27 cellular contexts compared by ENCODE assay signal in the genomic region with DNA sequence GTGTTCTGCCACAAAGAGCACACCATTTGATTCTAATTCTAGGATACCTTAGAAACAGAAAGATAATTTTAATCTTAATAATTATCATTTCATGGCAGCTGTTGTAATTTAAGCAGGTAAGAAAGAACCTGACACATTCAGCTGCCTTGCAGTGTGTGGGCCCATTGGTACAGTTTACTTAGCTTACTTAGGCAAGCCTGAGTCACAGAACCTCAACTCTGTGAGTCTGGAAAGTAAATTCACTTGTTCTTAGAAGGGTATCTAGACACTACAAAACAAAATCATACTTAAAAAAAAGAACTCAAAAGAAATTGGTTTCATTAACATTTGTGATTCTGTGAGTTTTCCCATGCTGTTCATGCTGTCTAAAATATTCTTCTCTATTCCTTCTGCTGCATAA.
"Had no signal": no experiment of that assay in that cellular context is flagged by ENCODE, and none has a peak within 500 bp of the region (broad histone marks: within the 10 kb centered on the region; RNA-seq: fewer than 3 reads in every experiment).

No MANE protein-coding gene starts in this region.

- H3K27ac Mint-ChIP-seq: activated B cell treated with CpG ODN at 0.5 μM for 24 hours; activated CD4-positive, alpha-beta memory T cell treated with anti-CD3 and anti-CD28 coated beads, Interleukin-2, amount 10 ng/mL, durations not matched to agents 7 days and 5 days; activated CD8-positive, alpha-beta memory T cell treated with anti-CD3 and anti-CD28 coated beads, Interleukin-2, amount 10 ng/mL, durations not matched to agents 7 days and 5 days; activated naive CD4-positive, alpha-beta T cell treated with anti-CD3 and anti-CD28 coated beads, Interleukin-2, amount 10 ng/mL, durations not matched to agents 7 days and 5 days; activated naive CD8-positive, alpha-beta T cell; activated naive CD8-positive, alpha-beta T cell treated with anti-CD3 and anti-CD28 coated beads, Interleukin-2, amount 50 U/mL, for 24 hours had no signal

- H2AFZ ChIP-seq: PC-9 had no signal

- H3K9me3 Mint-ChIP-seq: activated B cell treated with CpG ODN at 0.5 μM for 24 hours; activated CD4-positive, alpha-beta memory T cell treated with anti-CD3 and anti-CD28 coated beads, Interleukin-2, amount 10 ng/mL, durations not matched to agents 7 days and 5 days; activated naive CD4-positive, alpha-beta T cell treated with anti-CD3 and anti-CD28 coated beads, Interleukin-2, amount 10 ng/mL, durations not matched to agents 7 days and 5 days; activated naive CD8-positive, alpha-beta T cell treated with anti-CD3 and anti-CD28 coated beads, Interleukin-2, amount 50 U/mL, for 24 hours had no signal

- H3K4me2 ChIP-seq: PC-9 had no signal

- H3K4me3 ChIP-seq: PC-9 had no signal

- H3K27me3 Mint-ChIP-seq: activated B cell treated with CpG ODN at 0.5 μM for 24 hours; activated CD4-positive, alpha-beta memory T cell treated with anti-CD3 and anti-CD28 coated beads, Interleukin-2, amount 10 ng/mL, durations not matched to agents 7 days and 5 days; activated CD8-positive, alpha-beta memory T cell treated with anti-CD3 and anti-CD28 coated beads, Interleukin-2, amount 10 ng/mL, durations not matched to agents 7 days and 5 days; activated naive CD4-positive, alpha-beta T cell treated with anti-CD3 and anti-CD28 coated beads, Interleukin-2, amount 10 ng/mL, durations not matched to agents 7 days and 5 days; activated naive CD8-positive, alpha-beta T cell; activated naive CD8-positive, alpha-beta T cell treated with anti-CD3 and anti-CD28 coated beads, Interleukin-2, amount 50 U/mL, for 24 hours; brain had no signal

- H3K4me3 Mint-ChIP-seq: activated B cell treated with CpG ODN at 0.5 μM for 24 hours; activated CD4-positive, alpha-beta memory T cell treated with anti-CD3 and anti-CD28 coated beads, Interleukin-2, amount 10 ng/mL, durations not matched to agents 7 days and 5 days; activated CD8-positive, alpha-beta memory T cell treated with anti-CD3 and anti-CD28 coated beads, Interleukin-2, amount 10 ng/mL, durations not matched to agents 7 days and 5 days; activated naive CD4-positive, alpha-beta T cell treated with anti-CD3 and anti-CD28 coated beads, Interleukin-2, amount 10 ng/mL, durations not matched to agents 7 days and 5 days; activated naive CD8-positive, alpha-beta T cell; activated naive CD8-positive, alpha-beta T cell treated with anti-CD3 and anti-CD28 coated beads, Interleukin-2, amount 50 U/mL, for 24 hours; brain had no signal

- H3K27ac ChIP-seq: PC-9, VCaP had no signal

- ATAC-seq: activated CD8-positive, alpha-beta memory T cell treated with anti-CD3 and anti-CD28 coated beads, Interleukin-2, amount 10 ng/mL, durations not matched to agents 7 days and 5 days; activated naive CD8-positive, alpha-beta T cell treated with anti-CD3 and anti-CD28 coated beads, Interleukin-2, amount 50 U/mL, for 24 hours had no signal

- H3K36me3 Mint-ChIP-seq: activated CD8-positive, alpha-beta memory T cell treated with anti-CD3 and anti-CD28 coated beads, Interleukin-2, amount 10 ng/mL, durations not matched to agents 7 days and 5 days; activated naive CD4-positive, alpha-beta T cell treated with anti-CD3 and anti-CD28 coated beads, Interleukin-2, amount 10 ng/mL, durations not matched to agents 7 days and 5 days; activated naive CD8-positive, alpha-beta T cell; brain had no signal

- H3K4me1 Mint-ChIP-seq: activated B cell treated with CpG ODN at 0.5 μM for 24 hours; activated CD4-positive, alpha-beta memory T cell treated with anti-CD3 and anti-CD28 coated beads, Interleukin-2, amount 10 ng/mL, durations not matched to agents 7 days and 5 days; activated CD8-positive, alpha-beta memory T cell treated with anti-CD3 and anti-CD28 coated beads, Interleukin-2, amount 10 ng/mL, durations not matched to agents 7 days and 5 days; activated naive CD4-positive, alpha-beta T cell treated with anti-CD3 and anti-CD28 coated beads, Interleukin-2, amount 10 ng/mL, durations not matched to agents 7 days and 5 days; activated naive CD8-positive, alpha-beta T cell treated with anti-CD3 and anti-CD28 coated beads, Interleukin-2, amount 50 U/mL, for 24 hours; brain had no signal

- DNase-seq: activated B cell treated with CpG ODN at 0.5 μM for 24 hours; activated CD4-positive, alpha-beta memory T cell treated with anti-CD3 and anti-CD28 coated beads, Interleukin-2, amount 10 ng/mL, durations not matched to agents 7 days and 5 days; activated CD4-positive, alpha-beta T cell treated with anti-CD3 and anti-CD28 coated beads for 48 hours; activated CD4-positive, CD25-positive, alpha-beta regulatory T cell treated with anti-CD3 and anti-CD28 coated beads, Interleukin-2, amount 50 U/mL, for 72 hours; activated CD8-positive, alpha-beta memory T cell treated with anti-CD3 and anti-CD28 coated beads for 24 hours; activated CD8-positive, alpha-beta memory T cell treated with anti-CD3 and anti-CD28 coated beads, Interleukin-2, amount 10 ng/mL, durations not matched to agents 7 days and 5 days; activated CD8-positive, alpha-beta memory T cell treated with anti-CD3 and anti-CD28 coated beads, Interleukin-2, amount 50 U/mL, for 48 hours; activated effector memory CD4-positive, alpha-beta T cell treated with Interleukin-2 at 50 U/mL for 16 hours; activated naive CD4-positive, alpha-beta T cell treated with anti-CD3 and anti-CD28 coated beads, Interleukin-2, amount 10 ng/mL, durations not matched to agents 7 days and 5 days; activated naive CD8-positive, alpha-beta T cell treated with anti-CD3 and anti-CD28 coated beads, Interleukin-2, amount 50 U/mL, for 24 hours; activated T-cell treated with anti-CD3 and anti-CD28 coated beads, Interleukin-2, amount 50 U/mL, for 48 hours; anterior cingulate cortex; cerebellar nuclear complex; NCI-H1417 treated with DMSO at 0.1 percent for 48 hours; NCI-H187 treated with DMSO at 0.1 percent for 48 hours; NCI-H2081; NCI-H345; NCI-H524 treated with DMSO at 0.1 percent for 48 hours; PC-9; Right ventricle myocardium superior; SW 1271; T-helper 1 cell; T-helper 2 cell; T-helper 9 cell had no signal
